ENCODE assay signal across 8 cellular contexts in the genomic region with DNA sequence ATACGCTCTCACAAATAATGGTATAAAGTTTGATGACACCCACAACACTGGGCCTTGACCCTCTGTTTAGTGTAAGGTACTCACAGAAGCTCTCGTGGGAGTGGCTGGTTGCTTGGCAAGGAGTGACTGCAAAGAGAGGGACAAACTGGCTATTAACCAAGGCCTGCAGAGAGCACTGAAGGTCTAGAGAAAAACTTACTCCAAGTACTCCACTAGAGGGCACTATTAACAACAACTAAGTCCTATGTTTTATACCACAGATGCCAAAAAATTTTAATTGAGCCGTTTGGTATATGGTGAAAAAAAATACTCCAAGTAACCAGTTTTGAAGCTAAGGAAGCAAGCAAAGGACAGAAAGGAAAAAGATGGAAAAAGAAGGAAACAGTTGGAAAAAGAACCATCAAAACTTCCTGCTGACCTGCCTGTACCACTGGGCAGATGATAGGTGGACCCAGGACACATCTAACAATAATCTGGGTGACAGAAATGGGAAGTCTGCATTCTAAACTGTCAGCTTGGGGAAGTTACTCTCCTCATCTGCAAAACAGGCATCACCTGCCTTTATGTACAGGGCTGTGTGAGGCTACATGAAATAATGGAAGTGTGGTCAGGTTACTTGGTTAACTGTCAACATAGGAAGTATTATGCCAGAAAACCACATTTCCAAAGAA. TPM values are rescaled to one million over a fixed set of nuclear protein-coding genes. Genes with fewer than 3 reads are reported as not detected.
DNase-seq lines count a peak whose midpoint lies in the region; ATAC-seq, FAIRE-seq and TF ChIP-seq lines count a peak whose summit lies in the region.

No MANE protein-coding gene starts in this region.

- WGBS in esophagus muscularis mucosa: 26% methylated on average over 3 of the region's 3 CpGs

- TF ChIP-seq POLR2A in esophagus muscularis mucosa (IDR thresholded peaks at IDR 0.05; ENCODE audit: low read depth) (no peak), GM18505 (IDR thresholded peaks at IDR 0.05; ENCODE audit: borderline replicate concordance, extremely low read depth, insufficient read depth, insufficient read length) (no peak)

- CTCF ChIA-PET in T-cell (lab: Charles Lee): interaction anchor here (0.7 to 3.9 kb wide), 5 partner anchors 9 to 164 kb away, joined by 3 to 19 read pairs (median 5); no protein-coding TSS in a partner anchor

- peak overlapping the region in 1 of 2 donors; percentile 82 for H3K27ac Mint-ChIP-seq in T-cell
- H3K27ac Mint-ChIP-seq in naive thymus-derived CD8-positive, alpha-beta T cell: peak overlapping the region in 5 of 10 donors; percentile 9 to 65 (median 28)

- H3K4me3 Mint-ChIP-seq in T-cell: no peak overlapping the region
- no peak overlapping the region for H3K4me3 Mint-ChIP-seq in naive thymus-derived CD8-positive, alpha-beta T cell

- H3K9me3 ChIP-seq in esophagus muscularis mucosa: no peaks in the 10 kb centered on the region

- intact Hi-C loops in esophagus muscularis mucosa (cut with DNase I): no loop called here

- H3K27me3 Mint-ChIP-seq in T-cell: no peaks in the 10 kb centered on the region
- H3K27me3 Mint-ChIP-seq in naive thymus-derived CD8-positive, alpha-beta T cell: no peaks in the 10 kb centered on the region

- no peak for TF ChIP-seq EP300 in esophagus muscularis mucosa (IDR thresholded peaks at IDR 0.05)

- ATAC-seq in T-cell (replicated peaks in 1 of 4) (peak; percentile 65 to 76 (median 68)), GM18505 (IDR thresholded peaks at IDR 0.05; ENCODE audit: unreplicated experiment) (no peak)
- ATAC-seq in naive thymus-derived CD8-positive, alpha-beta T cell: peak; percentile 81 to 84

- no peaks in the 10 kb centered on the region for H3K9me3 Mint-ChIP-seq in T-cell
- H3K9me3 Mint-ChIP-seq in naive thymus-derived CD8-positive, alpha-beta T cell: no peaks in the 10 kb centered on the region

- no peaks in the 10 kb centered on the region for H3K27me3 ChIP-seq in esophagus muscularis mucosa

- peaks cover 54% of the 10 kb centered on the region for H3K36me3 Mint-ChIP-seq in T-cell
- H3K36me3 Mint-ChIP-seq in naive thymus-derived CD8-positive, alpha-beta T cell: peaks cover 0 to 84% (median 20%) of the 10 kb centered on the region in 3 donors

- FAIRE-seq in A204.1 (lab: Jason Lieb, UNC): peak; percentile 92

- H3K4me3 ChIP-seq in esophagus muscularis mucosa: no peak overlapping the region

- peak overlapping the region in 1 of 4 donors; percentile 6 for H3K27ac ChIP-seq in esophagus muscularis mucosa (replicated peaks in 1 of 4)

- peaks cover 3 to 19% (median 12%) of the 10 kb centered on the region in 4 donors for H3K4me1 ChIP-seq in esophagus muscularis mucosa

- peaks cover 52 to 95% (median 91%) of the 10 kb centered on the region in 4 donors for H3K36me3 ChIP-seq in esophagus muscularis mucosa

- POLR2A ChIA-PET in T-cell (lab: Charles Lee): interaction anchor here in 1 of 2 donors (1.2 kb wide), 1 partner anchor 9 kb away, joined by 5 read pairs; no protein-coding TSS in a partner anchor
- POLR2A ChIA-PET in naive thymus-derived CD8-positive, alpha-beta T cell (lab: Charles Lee): no interaction called here

- DNase-seq in GM10266 (ENCODE audit: extremely low spot score) (peak; percentile 51), NCI-H1092 (lab: John Stamatoyannopoulos, UW) (peak; percentile 3), T-cell (peak in 1 of 34 experiments; percentile 15), esophagus muscularis mucosa (ENCODE audit: extremely low spot score) (no peak)
- DNase-seq in naive thymus-derived CD8-positive, alpha-beta T cell: peak in 4 of 10 donors; percentile 5 to 58 (median 48)
- no peak for DNase-seq in activated CD4-positive, alpha-beta T cell treated with anti-CD3 and anti-CD28 coated beads for 1 hour

- H3K4me1 Mint-ChIP-seq in T-cell: peaks cover 1 to 11% (median 3%) of the 10 kb centered on the region in 3 donors
- H3K4me1 Mint-ChIP-seq in naive thymus-derived CD8-positive, alpha-beta T cell: peaks cover 2 to 9% (median 8%) of the 10 kb centered on the region in 4 donors

- TF ChIP-seq CTCF in GM10266 (IDR thresholded peaks at IDR 0.05; ENCODE audit: control insufficient read depth, insufficient read depth, low read depth, missing control alignments) (peak; percentile 59), esophagus muscularis mucosa (IDR thresholded peaks at IDR 0.05) (peak; percentile 66 to 75 (median 71))

RNA-seq across cellular contexts. Expression of gene DYNC1LI2, which starts 23.2 kb away (rescaled TPM):
- total RNA-seq in T-cell (10 to 100 TPM; 69.9 to 92.1 (median 81.3) TPM), esophagus muscularis mucosa (100 to 1,000 TPM; 167 to 203 (median 186) TPM)
- 10 to 100 TPM; 89.2 to 95.2 TPM for total RNA-seq in naive thymus-derived CD8-positive, alpha-beta T cell
- polyA plus RNA-seq in naive thymus-derived CD8-positive, alpha-beta T cell: 10 to 100 TPM; 25.7 to 37.3 (median 27.3) TPM

RNA-seq across cellular contexts. Expression of gene CMTM4, which starts 31.7 kb away (rescaled TPM):
- total RNA-seq in T-cell (1 to 10 TPM; 1.1 to 2.3 (median 1.8) TPM), esophagus muscularis mucosa (10 to 100 TPM in 3 of 4 donors, 1 to 10 TPM in 1; 9.8 to 19.8 (median 15.0) TPM)
- 1 to 10 TPM; 2.0 to 3.1 TPM for total RNA-seq in naive thymus-derived CD8-positive, alpha-beta T cell
- under 1 TPM in 2 of 3 donors, not detected in 1; 0.15 to 0.26 TPM for polyA plus RNA-seq in naive thymus-derived CD8-positive, alpha-beta T cell

Comparison
In these comparisons a context has a peak if more than half of its experiments do, and no peak if none do; other contexts are left out.
1. DNase-seq: peak in GM10266 (single experiment) and NCI-H1092 (single experiment); none in esophagus muscularis mucosa (single experiment) and activated CD4-positive, alpha-beta T cell treated with anti-CD3 and anti-CD28 coated beads for 1 hour (single experiment).